36 cellular contexts compared by ENCODE assay signal in genomic region chr5:35012365-35012764, GRCh38. TPM values are rescaled to one million over a fixed set of nuclear protein-coding genes. Genes with fewer than 3 reads are reported as not detected.
"Had no signal": no experiment of that assay in that cellular context is flagged by ENCODE, and none has a peak within 500 bp of the region (broad histone marks: within the 10 kb centered on the region; RNA-seq: fewer than 3 reads in every experiment).

No MANE protein-coding gene starts in this region.

- H3K9me3 ChIP-seq: MG63 had no signal

- DNase-seq: Karpas-422, Kasumi-1, KG1, MG63, MM.1S, NCI-H1048, NCI-H1092, NCI-H1092 treated with DMSO at 0.1 percent for 48 hours, NCI-H1105, NCI-H1105 treated with DMSO at 0.1 percent for 48 hours, NCI-H1417, NCI-H1417 treated with DMSO at 0.1 percent for 48 hours, NCI-H1436, NCI-H1436 treated with DMSO at 0.1 percent for 48 hours, NCI-H146, NCI-H1694, NCI-H1694 treated with DMSO at 0.1 percent for 48 hours, NCI-H187, NCI-H187 treated with DMSO at 0.1 percent for 48 hours, NCI-H1930, NCI-H2029, NCI-H2029 treated with DMSO at 0.1 percent for 48 hours, NCI-H2081, NCI-H2081 treated with DMSO at 0.1 percent for 48 hours, NCI-H2171, NCI-H2171 treated with DMSO at 0.1 percent for 48 hours, NCI-H2227 treated with DMSO at 0.1 percent for 48 hours, NCI-H226, NCI-H345, NCI-H446, NCI-H446 treated with DMSO at 0.1 percent for 48 hours, NCI-H510A had no signal

- H3K27me3 ChIP-seq: MG63 had no signal

- H3K27ac ChIP-seq: KMS-11 had no signal

- H3K4me3 ChIP-seq: MG63 had no signal

- H3K36me3 ChIP-seq: MG63 had no signal

RNA-seq across cellular contexts. Expression of gene AGXT2, which starts 35.4 kb away (rescaled TPM):
- total RNA-seq: LHCN-M2, MCF 10A, NCI-H460 had no signal
